ENCODE assay signal across 1 cellular context in genomic region chr13:93549326-93549855, GRCh38.
TF ChIP-seq lines count a peak whose summit lies in the region.

No MANE protein-coding gene starts in this region.

TF ChIP-seq in HepG2, 621 proteins besides CTCF, POLR2A, EP300 and RAD21:
- no peak for TF ChIP-seq MNT (IDR thresholded peaks at IDR 0.05)
TF ChIP-seq in HepG2: peak in this region for 0.
